Comparison of ENCODE assay signal across 1 cellular context in the genomic region with DNA sequence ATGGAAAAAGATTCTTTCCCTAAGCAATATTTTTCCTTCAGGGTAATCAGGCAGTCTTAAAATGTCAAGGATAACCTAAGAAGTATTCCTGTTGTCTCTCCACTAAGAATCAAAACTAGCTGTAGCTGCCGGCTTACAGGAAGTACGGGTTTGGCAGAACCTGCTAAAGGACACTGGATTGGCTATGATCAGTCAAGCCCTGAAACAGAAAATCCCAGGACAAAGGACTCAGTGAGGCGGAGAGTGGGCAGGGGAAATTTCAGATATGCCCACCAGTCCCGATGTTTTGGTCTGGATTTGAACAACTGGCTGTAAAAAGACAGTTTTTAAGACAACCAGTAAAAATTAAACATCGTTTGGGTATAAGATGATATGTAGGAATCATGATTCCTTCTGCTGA.
TF ChIP-seq lines count a peak whose summit lies in the region.

No MANE protein-coding gene starts in this region.

TF ChIP-seq in WTC11, 78 proteins besides CTCF, POLR2A, EP300 and RAD21 (continued from another document):
- TF ChIP-seq, protein P1, sequence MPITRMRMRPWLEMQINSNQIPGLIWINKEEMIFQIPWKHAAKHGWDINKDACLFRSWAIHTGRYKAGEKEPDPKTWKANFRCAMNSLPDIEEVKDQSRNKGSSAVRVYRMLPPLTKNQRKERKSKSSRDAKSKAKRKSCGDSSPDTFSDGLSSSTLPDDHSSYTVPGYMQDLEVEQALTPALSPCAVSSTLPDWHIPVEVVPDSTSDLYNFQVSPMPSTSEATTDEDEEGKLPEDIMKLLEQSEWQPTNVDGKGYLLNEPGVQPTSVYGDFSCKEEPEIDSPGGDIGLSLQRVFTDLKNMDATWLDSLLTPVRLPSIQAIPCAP (CRISPR knock-in tag; IDR thresholded peaks at IDR 0.05), result no peak
- TF ChIP-seq ZNF396 (CRISPR knock-in tag; IDR thresholded peaks at IDR 0.05; ENCODE audit: borderline replicate concordance), result no peak
- TF ChIP-seq, protein P2, sequence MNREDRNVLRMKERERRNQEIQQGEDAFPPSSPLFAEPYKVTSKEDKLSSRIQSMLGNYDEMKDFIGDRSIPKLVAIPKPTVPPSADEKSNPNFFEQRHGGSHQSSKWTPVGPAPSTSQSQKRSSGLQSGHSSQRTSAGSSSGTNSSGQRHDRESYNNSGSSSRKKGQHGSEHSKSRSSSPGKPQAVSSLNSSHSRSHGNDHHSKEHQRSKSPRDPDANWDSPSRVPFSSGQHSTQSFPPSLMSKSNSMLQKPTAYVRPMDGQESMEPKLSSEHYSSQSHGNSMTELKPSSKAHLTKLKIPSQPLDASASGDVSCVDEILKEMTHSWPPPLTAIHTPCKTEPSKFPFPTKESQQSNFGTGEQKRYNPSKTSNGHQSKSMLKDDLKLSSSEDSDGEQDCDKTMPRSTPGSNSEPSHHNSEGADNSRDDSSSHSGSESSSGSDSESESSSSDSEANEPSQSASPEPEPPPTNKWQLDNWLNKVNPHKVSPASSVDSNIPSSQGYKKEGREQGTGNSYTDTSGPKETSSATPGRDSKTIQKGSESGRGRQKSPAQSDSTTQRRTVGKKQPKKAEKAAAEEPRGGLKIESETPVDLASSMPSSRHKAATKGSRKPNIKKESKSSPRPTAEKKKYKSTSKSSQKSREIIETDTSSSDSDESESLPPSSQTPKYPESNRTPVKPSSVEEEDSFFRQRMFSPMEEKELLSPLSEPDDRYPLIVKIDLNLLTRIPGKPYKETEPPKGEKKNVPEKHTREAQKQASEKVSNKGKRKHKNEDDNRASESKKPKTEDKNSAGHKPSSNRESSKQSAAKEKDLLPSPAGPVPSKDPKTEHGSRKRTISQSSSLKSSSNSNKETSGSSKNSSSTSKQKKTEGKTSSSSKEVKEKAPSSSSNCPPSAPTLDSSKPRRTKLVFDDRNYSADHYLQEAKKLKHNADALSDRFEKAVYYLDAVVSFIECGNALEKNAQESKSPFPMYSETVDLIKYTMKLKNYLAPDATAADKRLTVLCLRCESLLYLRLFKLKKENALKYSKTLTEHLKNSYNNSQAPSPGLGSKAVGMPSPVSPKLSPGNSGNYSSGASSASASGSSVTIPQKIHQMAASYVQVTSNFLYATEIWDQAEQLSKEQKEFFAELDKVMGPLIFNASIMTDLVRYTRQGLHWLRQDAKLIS (CRISPR knock-in tag; IDR thresholded peaks at IDR 0.05; ENCODE audit: borderline replicate concordance), result no peak
